9 cellular contexts compared by ENCODE assay signal in the genomic region with DNA sequence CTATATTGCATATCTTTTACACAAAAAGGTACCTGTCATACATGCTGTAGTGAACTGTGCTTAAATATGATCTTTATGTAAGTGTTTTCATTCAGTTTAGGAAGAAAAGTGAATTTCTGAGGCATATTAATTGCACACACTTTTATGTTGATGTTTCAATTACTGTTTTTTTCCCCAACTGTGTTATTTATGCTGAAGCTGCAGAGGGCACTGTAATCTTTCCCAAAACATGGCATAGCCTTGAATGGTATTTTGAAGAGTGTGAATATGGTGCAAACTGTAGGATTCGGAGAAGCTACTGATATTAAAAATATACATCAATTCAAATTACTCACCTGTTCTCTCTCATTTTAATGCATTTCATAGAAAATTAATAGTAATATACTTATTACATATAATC. TPM values are rescaled to one million over a fixed set of nuclear protein-coding genes. Genes with fewer than 3 reads are reported as not detected.
DNase-seq lines count a peak whose midpoint lies in the region; ATAC-seq and TF ChIP-seq lines count a peak whose summit lies in the region.
"Had no signal": no experiment of that assay in that cellular context is flagged by ENCODE, and none has a peak within 500 bp of the region (broad histone marks: within the 10 kb centered on the region; RNA-seq: fewer than 3 reads in every experiment).

No MANE protein-coding gene starts in this region.

- no peak overlapping the region for H3K27ac ChIP-seq in hepatocyte

- H4K20me1 ChIP-seq in hepatocyte (ENCODE audit: insufficient read depth, poor library complexity, severe bottlenecking), result no peaks in the 10 kb centered on the region

- H3K9me2 ChIP-seq in hepatocyte (replicated peaks; ENCODE audit: insufficient read depth), result no peaks in the 10 kb centered on the region

- no peak overlapping the region for H3K4me3 ChIP-seq in hepatocyte

- no peaks in the 10 kb centered on the region for H3K36me3 ChIP-seq in hepatocyte (replicated peaks; ENCODE audit: insufficient read depth, low read depth)

- ATAC-seq in GM21737 (IDR thresholded peaks at IDR 0.05; ENCODE audit: unreplicated experiment), result no peak

- in situ Hi-C loops in SK-MEL-5 (cut with HindIII; ENCODE audit: low pct_unique_long_range_greater_than_20kb, low sequenced_read_pairs), result no loop called here

- no peak overlapping the region for H3K4me2 ChIP-seq in hepatocyte

- H3K9me3 ChIP-seq in hepatocyte (ENCODE audit: low read depth), result no peaks in the 10 kb centered on the region

- H2AFZ ChIP-seq in hepatocyte, result no peak overlapping the region

- DNase-seq in AG20443 (ENCODE audit: low spot score), result peak; percentile 13
- DNase-seq in HCEC 1CT, result peak; percentile 23
- DNase-seq in SK-MEL-5 (ENCODE audit: low read depth, low spot score), result peak; percentile 50
- no peak for DNase-seq in hepatocyte (ENCODE audit: low spot score)
- DNase-seq in GDM1 (lab: John Stamatoyannopoulos, UW), result no peak
- no peak for DNase-seq in activated CD4-positive, alpha-beta T cell treated with anti-CD3 and anti-CD28 coated beads for 1 hour
- DNase-seq in NOMO-1 treated with dmso at 0.1 percent for 144 hours (lab: John Stamatoyannopoulos, UW; ENCODE audit: unreplicated experiment), result no peak
- DNase-seq: activated CD8-positive, alpha-beta memory T cell treated with anti-CD3 and anti-CD28 coated beads, Interleukin-2, amount 50 U/mL, for 48 hours had no signal

- no peaks in the 10 kb centered on the region for H3K27me3 ChIP-seq in hepatocyte

- WGBS in hepatocyte (ENCODE audit: low lambda C conversion rate, missing lambda C conversion rate), result 60% methylated on average over 1 of the region's 1 CpG

- no peaks in the 10 kb centered on the region for H3K79me2 ChIP-seq in hepatocyte

- no peaks in the 10 kb centered on the region for H3K4me1 ChIP-seq in hepatocyte (ENCODE audit: insufficient read depth)

- TF ChIP-seq CTCF in hepatocyte (IDR thresholded peaks at IDR 0.05; ENCODE audit: poor library complexity), result peak; percentile 66

RNA-seq across cellular contexts. Expression of a gene that starts 6.0 kb away (rescaled TPM):
- total RNA-seq in SK-MEL-5 (2014; rRNA removed; shearing (Covaris generic)), result 9.7 and 12.4 TPM in 2 replicates
- polyA plus RNA-seq in SK-MEL-5 (2015; cell fraction: cytosol; rRNA removed), result 6.4 and 7.4 TPM in 2 replicates
- polyA plus RNA-seq in SK-MEL-5 (2015; cell fraction: nucleus; rRNA removed), result 13.9 and 15.2 TPM in 2 replicates
- total RNA-seq in hepatocyte, result 4.9 and 6.3 TPM in 2 replicates
- polyA plus RNA-seq in hepatocyte, result 1.2 and 4.3 TPM in 2 replicates

Comparison
In these comparisons a context has a peak if more than half of its experiments do, and no peak if none do; other contexts are left out.
1. DNase-seq: peak in AG20443 (single experiment), HCEC 1CT (single experiment) and SK-MEL-5 (single experiment); none in hepatocyte (single experiment), GDM1 (single experiment), activated CD4-positive, alpha-beta T cell treated with anti-CD3 and anti-CD28 coated beads for 1 hour (single experiment) and NOMO-1 treated with dmso at 0.1 percent for 144 hours (single experiment).